2 cellular contexts compared by ENCODE assay signal in genomic region chr5:14107536-14107935, GRCh38.
TF ChIP-seq lines count a peak whose summit lies in the region.

No MANE protein-coding gene starts in this region.

TF ChIP-seq in GM12891, 5 proteins besides CTCF, POLR2A, EP300 and RAD21 (continued from another document):
- TF ChIP-seq TAF1 (IDR thresholded peaks at IDR 0.05; ENCODE audit: low read depth, low read length), result no peak

TF ChIP-seq in K562, 482 proteins besides CTCF, POLR2A, EP300 and RAD21 (continued from another document):
- TF ChIP-seq BCLAF1 (IDR thresholded peaks at IDR 0.05; ENCODE audit: borderline replicate concordance in 1 of 2, control insufficient read depth in 1 of 2, low read depth in 2 of 2, low read length in 1 of 2) (no peak), TEAD2 (tag; IDR thresholded peaks at IDR 0.05) (no peak), ZNF232 (CRISPR knock-in tag; IDR thresholded peaks at IDR 0.05) (no peak), ZNF12 (CRISPR knock-in tag; IDR thresholded peaks at IDR 0.05) (no peak), XRCC5 (IDR thresholded peaks at IDR 0.05; ENCODE audit: low read depth, low read length) (no peak)
